In genomic region chr15:67859331-67859946, GRCh38 we compare ENCODE assay signal across 16 cellular contexts. TPM values are rescaled to one million over a fixed set of nuclear protein-coding genes. Genes with fewer than 3 reads are reported as not detected.
DNase-seq lines count a peak whose midpoint lies in the region; ATAC-seq and TF ChIP-seq lines count a peak whose summit lies in the region.
"Had no signal": no experiment of that assay in that cellular context is flagged by ENCODE, and none has a peak within 500 bp of the region (broad histone marks: within the 10 kb centered on the region; RNA-seq: fewer than 3 reads in every experiment).

No MANE protein-coding gene starts in this region.

- CTCF ChIA-PET in HCT116 (lab: Charles Lee) = no interaction called here

- H3K4me3 ChIP-seq in HCT116 (replicated peaks in 1 of 2; ENCODE audit: low read depth in 1 of 2, low read length in 2 of 2) = no peak overlapping the region

- ATAC-seq in HCT116 = no peak
- no peak for ATAC-seq in stimulated activated memory B cell treated with anti-CD40 and anti-IgM and Interleukin-4, amounts not matched to agents 10 μg/mL and 1 μg/mL and 100 μg/mL, for 72 hours

- no peaks in the 10 kb centered on the region for H3K27me3 Mint-ChIP-seq in stimulated activated memory B cell treated with anti-CD40 and anti-IgM and Interleukin-4, amounts not matched to agents 10 μg/mL and 1 μg/mL and 100 μg/mL, for 72 hours

- no peak overlapping the region for H3K9ac ChIP-seq in HCT116 (ENCODE audit: low read length)

- TF ChIP-seq POLR2A in HCT116 (IDR thresholded peaks at IDR 0.05; ENCODE audit: borderline replicate concordance, extremely low read depth, insufficient read depth, insufficient read length) = no peak

- H4K20me1 ChIP-seq in HCT116 (ENCODE audit: insufficient read depth) = no peaks in the 10 kb centered on the region

- H3K9me2 ChIP-seq in HCT116 (ENCODE audit: insufficient read depth) = no peaks in the 10 kb centered on the region

- intact Hi-C loops in HCT116 (cut with micrococcal nuclease) = no loop called here

- POLR2A ChIA-PET in HCT116 (lab: Charles Lee) = no interaction called here

- peaks cover 46% of the 10 kb centered on the region for H3K4me1 Mint-ChIP-seq in stimulated activated memory B cell treated with anti-CD40 and anti-IgM and Interleukin-4, amounts not matched to agents 10 μg/mL and 1 μg/mL and 100 μg/mL, for 72 hours

- H3K36me3 Mint-ChIP-seq in stimulated activated memory B cell treated with anti-CD40 and anti-IgM and Interleukin-4, amounts not matched to agents 10 μg/mL and 1 μg/mL and 100 μg/mL, for 72 hours = no peaks in the 10 kb centered on the region

- BruUV-seq in HCT116 (replicated peaks; lab: Mats Ljungman, UMichigan) = no TSS peak

- in situ Hi-C loops in SK-MEL-5 (cut with HindIII; ENCODE audit: low pct_unique_long_range_greater_than_20kb, low sequenced_read_pairs) = loop anchor here (25.0 kb wide), 1 partner anchor 303 kb away; no protein-coding TSS in a partner anchor

- no peaks in the 10 kb centered on the region for H3K36me3 ChIP-seq in HCT116 (ENCODE audit: control insufficient read depth in 1 of 2, insufficient read depth in 2 of 2, low read length in 2 of 2)
- H3K36me3 ChIP-seq: BE2C had no signal

- no peaks in the 10 kb centered on the region for H3K9me3 ChIP-seq in HCT116 (ENCODE audit: control insufficient read depth in 1 of 2, insufficient read depth in 1 of 2, low read depth in 1 of 2, low read length in 2 of 2)
- H3K9me3 ChIP-seq: BE2C had no signal

- H3K27me3 ChIP-seq in HCT116 (ENCODE audit: insufficient read depth, low read length) = no peaks in the 10 kb centered on the region
- H3K27me3 ChIP-seq: BE2C had no signal

- peaks cover 6 to 32% of the 10 kb centered on the region in 2 experiments for H3K4me1 ChIP-seq in HCT116 (ENCODE audit: control insufficient read depth in 1 of 2, insufficient read depth in 2 of 2, low read length in 2 of 2)

- H3K27ac ChIP-seq in HCT116 (ENCODE audit: low read depth, low read length) = no peak overlapping the region

- DNase-seq in HCT116 (ENCODE audit: low read depth, low spot score) (no peak), SK-MEL-5 (ENCODE audit: low read depth, low spot score) (peak; percentile 47), medulla oblongata (ENCODE audit: extremely low spot score) (peak; percentile 56), NOMO-1 treated with dmso at 0.1 percent for 144 hours (lab: John Stamatoyannopoulos, UW; ENCODE audit: unreplicated experiment) (no peak)
- DNase-seq in activated T-cell treated with anti-CD3 and anti-CD28 coated beads, Interleukin-2, amount 50 U/mL, for 48 hours = no peak
- no peak for DNase-seq in stimulated activated CD4-positive, alpha-beta T cell treated with anti-CD3 and anti-CD28 coated beads, Interleukin-4, amount 100 ng/mL, for 24 hours
- DNase-seq: BE2C, GF-D8, GOT3, MM.1S, NCI-H1105, NCI-H187 treated with DMSO at 0.1 percent for 48 hours, NCI-H2171, NCI-H510A had no signal

- RAD21 ChIA-PET in HCT116 (lab: Charles Lee; ENCODE audit: low non-redundant PET in 1 of 2, low total read pairs in 2 of 2, uncharacterized antibody in 2 of 2, unreplicated experiment in 2 of 2) = no interaction called here

- no peak overlapping the region for H2AFZ ChIP-seq in HCT116 (ENCODE audit: low read depth, low read length, poor library complexity, severe bottlenecking)

- peak overlapping the region; percentile 47 for H3K4me2 ChIP-seq in HCT116 (ENCODE audit: low read length)

- H3K79me2 ChIP-seq in HCT116 (ENCODE audit: insufficient read depth, low read length) = no peaks in the 10 kb centered on the region

- peak overlapping the region; percentile 38 for H3K27ac Mint-ChIP-seq in stimulated activated memory B cell treated with anti-CD40 and anti-IgM and Interleukin-4, amounts not matched to agents 10 μg/mL and 1 μg/mL and 100 μg/mL, for 72 hours

- H3K4me3 Mint-ChIP-seq in stimulated activated memory B cell treated with anti-CD40 and anti-IgM and Interleukin-4, amounts not matched to agents 10 μg/mL and 1 μg/mL and 100 μg/mL, for 72 hours = no peak overlapping the region

- no peak for TF ChIP-seq RAD21 in HCT116 (IDR thresholded peaks at IDR 0.05; ENCODE audit: low read depth)

- no peak for TF ChIP-seq CTCF in HCT116 (IDR thresholded peaks at IDR 0.05 in 2 of 3, conservative IDR thresholded peaks at IDR 0.05 in 1 of 3; ENCODE audit: borderline replicate concordance in 1 of 3, insufficient read depth in 1 of 3, low read depth in 2 of 3, low read length in 2 of 3)

- H3K9me3 Mint-ChIP-seq in stimulated activated memory B cell treated with anti-CD40 and anti-IgM and Interleukin-4, amounts not matched to agents 10 μg/mL and 1 μg/mL and 100 μg/mL, for 72 hours = no peaks in the 10 kb centered on the region

TF ChIP-seq in HCT116, 20 proteins besides CTCF, POLR2A, EP300 and RAD21 (continues in another document):
- TF ChIP-seq ATF3 (IDR thresholded peaks at IDR 0.05) (no peak), JUND (IDR thresholded peaks at IDR 0.05) (no peak), ELF1 (IDR thresholded peaks at IDR 0.05; ENCODE audit: borderline replicate concordance, low read depth) (no peak), FOSL1 (IDR thresholded peaks at IDR 0.05; ENCODE audit: low read depth) (no peak), YY1 (IDR thresholded peaks at IDR 0.05; ENCODE audit: extremely low read depth, insufficient replicate concordance, low read depth, low read length) (no peak), REST (IDR thresholded peaks at IDR 0.05; ENCODE audit: low read depth) (no peak), MAX (IDR thresholded peaks at IDR 0.05) (no peak), CEBPB (IDR thresholded peaks at IDR 0.05; ENCODE audit: low read depth) (no peak), POLR2AphosphoS5 (IDR thresholded peaks at IDR 0.05; ENCODE audit: low read depth, low read length) (no peak), SIN3A (IDR thresholded peaks at IDR 0.05; ENCODE audit: low read depth) (no peak), SP1 (IDR thresholded peaks at IDR 0.05; ENCODE audit: low read depth) (no peak), CBX3 (IDR thresholded peaks at IDR 0.05; ENCODE audit: low read depth) (no peak), TCF7L2 (IDR thresholded peaks at IDR 0.05; ENCODE audit: borderline replicate concordance, extremely low read depth, insufficient read depth, insufficient read length) (no peak), EZH2phosphoT487 (IDR thresholded peaks at IDR 0.05; ENCODE audit: borderline replicate concordance) (no peak), SRF (IDR thresholded peaks at IDR 0.05; ENCODE audit: low read depth) (no peak), ZNF274 (IDR thresholded peaks at IDR 0.05; ENCODE audit: low read depth, low read length) (no peak), ZFX (IDR thresholded peaks at IDR 0.05) (no peak), EGR1 (IDR thresholded peaks at IDR 0.05; ENCODE audit: low read depth) (no peak)

RNA-seq across cellular contexts. Expression of gene RNU6-1, which starts 19.6 kb away (rescaled TPM):
- total RNA-seq in HCT116 (2021; ENCODE audit: unreplicated experiment) = not detected
- polyA plus RNA-seq in HCT116 (2012) = not detected in 2 replicates
- total RNA-seq in SK-MEL-5 (2014; rRNA removed; shearing (Covaris generic)) = not detected in 2 replicates
- polyA plus RNA-seq in SK-MEL-5 (2015; cell fraction: cytosol; rRNA removed) = not detected in 2 replicates
- polyA plus RNA-seq in SK-MEL-5 (2015; cell fraction: nucleus; rRNA removed) = not detected in 2 replicates
- total RNA-seq: RPMI7951 had no signal

RNA-seq across cellular contexts. Expression of gene SKOR1, which starts 34.1 kb away (rescaled TPM):
- 0.81 TPM for total RNA-seq in HCT116 (2021; ENCODE audit: unreplicated experiment)
- 0.29 and 0.39 TPM in 2 replicates for polyA plus RNA-seq in HCT116 (2012)
- total RNA-seq in SK-MEL-5 (2014; rRNA removed; shearing (Covaris generic)) = 0.03 TPM in 1 of 2 replicates, not detected in the other
- 0.11 and 0.14 TPM in 2 replicates for polyA plus RNA-seq in SK-MEL-5 (2015; cell fraction: cytosol; rRNA removed)
- polyA plus RNA-seq in SK-MEL-5 (2015; cell fraction: nucleus; rRNA removed) = 0.39 TPM in 1 of 2 replicates, not detected in the other
- total RNA-seq: RPMI7951 had no signal

Comparison
In these comparisons a context has a peak if more than half of its experiments do, and no peak if none do; other contexts are left out.
1. DNase-seq: peak in SK-MEL-5 (single experiment) and medulla oblongata (single experiment); none in HCT116 (single experiment), activated T-cell treated with anti-CD3 and anti-CD28 coated beads, Interleukin-2, amount 50 U/mL, for 48 hours (0 of 2), stimulated activated CD4-positive, alpha-beta T cell treated with anti-CD3 and anti-CD28 coated beads, Interleukin-4, amount 100 ng/mL, for 24 hours (single experiment) and NOMO-1 treated with dmso at 0.1 percent for 144 hours (single experiment).